11 cellular contexts compared by ENCODE assay signal in the genomic region with DNA sequence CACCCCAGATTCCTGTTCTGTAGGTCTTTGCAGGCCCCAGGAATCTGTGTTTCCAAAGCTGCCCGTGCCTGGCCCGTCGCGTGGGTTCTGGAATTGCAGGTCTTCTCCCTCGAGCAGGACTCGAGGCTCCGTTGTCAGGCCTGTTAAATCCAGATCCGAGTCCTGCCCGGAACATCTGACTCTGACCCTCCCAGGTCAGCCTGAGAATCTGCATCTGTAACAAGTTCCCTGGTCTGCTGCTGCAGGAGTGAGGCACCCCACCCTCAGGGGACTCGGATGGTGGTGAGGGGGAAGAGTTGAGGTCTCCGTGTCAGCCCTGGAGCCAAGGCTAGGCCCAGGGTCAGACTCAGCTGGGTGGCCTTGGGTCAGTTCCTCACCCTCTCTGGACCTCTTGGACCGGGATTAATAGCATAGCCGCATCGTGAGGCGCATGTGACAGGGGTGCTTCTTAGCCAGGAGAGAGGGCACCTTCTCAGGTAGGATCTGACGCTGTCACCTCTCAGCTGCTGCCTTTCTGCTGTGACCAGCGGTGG. TPM values are rescaled to one million over a fixed set of nuclear protein-coding genes. Genes with fewer than 3 reads are reported as not detected.
A peak's percentile ranks its signal among the peaks of the same experiment; 100 is the strongest.
DNase-seq lines count a peak whose midpoint lies in the region; ATAC-seq and TF ChIP-seq lines count a peak whose summit lies in the region.
"Had no signal": no experiment of that assay in that cellular context is flagged by ENCODE, and none has a peak within 500 bp of the region (broad histone marks: within the 10 kb centered on the region; RNA-seq: fewer than 3 reads in every experiment).

No MANE protein-coding gene starts in this region.

- H3K36me3 Mint-ChIP-seq in activated CD4-positive, alpha-beta T cell treated with anti-CD3 and anti-CD28 coated beads, Interleukin-2, amount 10 ng/mL, durations not matched to agents 24 days and 14 days (ENCODE audit: low read depth), result no peaks in the 10 kb centered on the region
- no peaks in the 10 kb centered on the region for H3K36me3 Mint-ChIP-seq in stimulated activated memory B cell treated with anti-CD40 and anti-IgM and Interleukin-4, amounts not matched to agents 10 μg/mL and 1 μg/mL and 100 μg/mL, for 72 hours
- no peaks in the 10 kb centered on the region for H3K36me3 Mint-ChIP-seq in activated T-helper 1 cell treated with anti-CD3 and anti-CD28 coated beads, Interleukin-12 subunit alpha, Interleukin-12 subunit beta, Interleukin-2, Interleukin-4 antibody, amounts not matched to agents 30 ng/mL and 10 ng/mL and 1 ng/mL, durations not matched to agents 14 hours and 24 hours and 36 hours (ENCODE audit: low read depth)

- H2AFZ ChIP-seq in PC-3 (ENCODE audit: low read length), result no peak overlapping the region; the same call in 1 of the 2 replicates

- H3K9ac ChIP-seq in PC-3 (ENCODE audit: low read length), result peak overlapping the region; percentile 34; the same call in 1 of the 2 replicates

- CTCF ChIA-PET in PC-3 (lab: Charles Lee), result no interaction called here

- peaks cover 20% of the 10 kb centered on the region for H3K4me1 Mint-ChIP-seq in activated CD4-positive, alpha-beta T cell treated with anti-CD3 and anti-CD28 coated beads, Interleukin-2, amount 10 ng/mL, durations not matched to agents 24 days and 14 days
- H3K4me1 Mint-ChIP-seq in stimulated activated memory B cell treated with anti-CD40 and anti-IgM and Interleukin-4, amounts not matched to agents 10 μg/mL and 1 μg/mL and 100 μg/mL, for 72 hours, result peaks cover 26% of the 10 kb centered on the region
- peaks cover 10% of the 10 kb centered on the region for H3K4me1 Mint-ChIP-seq in activated T-helper 1 cell treated with anti-CD3 and anti-CD28 coated beads, Interleukin-12 subunit alpha, Interleukin-12 subunit beta, Interleukin-2, Interleukin-4 antibody, amounts not matched to agents 30 ng/mL and 10 ng/mL and 1 ng/mL, durations not matched to agents 14 hours and 24 hours and 36 hours (ENCODE audit: low read depth)

- H3K4me3 ChIP-seq in PC-3 (ENCODE audit: low read length) (no peak overlapping the region), left lung (peak overlapping the region in 1 of 2 donors; percentile 20), aorta (ENCODE audit: low read length in 2 of 2) (no peak overlapping the region)

- H3K9me3 ChIP-seq in PC-3 (ENCODE audit: low read length), result no peaks in the 10 kb centered on the region
- H3K9me3 ChIP-seq in left lung, result no peaks in the 10 kb centered on the region
- H3K9me3 ChIP-seq in aorta (ENCODE audit: control insufficient read depth, low read length), result no peaks in the 10 kb centered on the region

- no peaks in the 10 kb centered on the region for H3K9me2 ChIP-seq in PC-3 (replicated peaks; ENCODE audit: low read length)

- no peak for DNase-seq in activated CD4-positive, alpha-beta T cell treated with anti-CD3 and anti-CD28 coated beads, Interleukin-2, amount 10 ng/mL, durations not matched to agents 24 days and 14 days
- DNase-seq in activated CD4-positive, alpha-beta T cell treated with anti-CD3 and anti-CD28 coated beads for 1 hour, result no peak
- DNase-seq in PC-3 (no peak), left lung (no peak), aorta (no peak)
- no peak for DNase-seq in stimulated activated CD4-positive, alpha-beta T cell treated with anti-CD3 and anti-CD28 coated beads, Interleukin-12 subunit alpha, Interleukin-12 subunit beta, amount 100 ng/mL, for 4 hours
- no peak for DNase-seq in activated T-helper 1 cell treated with anti-CD3 and anti-CD28 coated beads, Interleukin-12 subunit alpha, Interleukin-12 subunit beta, Interleukin-2, Interleukin-4 antibody, amounts not matched to agents 30 ng/mL and 10 ng/mL and 1 ng/mL, durations not matched to agents 14 hours and 24 hours and 36 hours (ENCODE audit: low spot score)

- no peaks in the 10 kb centered on the region for H3K9me3 Mint-ChIP-seq in activated CD4-positive, alpha-beta T cell treated with anti-CD3 and anti-CD28 coated beads, Interleukin-2, amount 10 ng/mL, durations not matched to agents 24 days and 14 days
- no peaks in the 10 kb centered on the region for H3K9me3 Mint-ChIP-seq in stimulated activated memory B cell treated with anti-CD40 and anti-IgM and Interleukin-4, amounts not matched to agents 10 μg/mL and 1 μg/mL and 100 μg/mL, for 72 hours
- peaks cover 4% of the 10 kb centered on the region for H3K9me3 Mint-ChIP-seq in activated T-helper 1 cell treated with anti-CD3 and anti-CD28 coated beads, Interleukin-12 subunit alpha, Interleukin-12 subunit beta, Interleukin-2, Interleukin-4 antibody, amounts not matched to agents 30 ng/mL and 10 ng/mL and 1 ng/mL, durations not matched to agents 14 hours and 24 hours and 36 hours
- H3K9me3 Mint-ChIP-seq: neural crest cell, type B pancreatic cell had no signal

- intact Hi-C loops in activated CD4-positive, alpha-beta T cell treated with anti-CD3 and anti-CD28 coated beads, Interleukin-2, amount 10 ng/mL, durations not matched to agents 24 days and 14 days (cut with micrococcal nuclease), result no loop called here
- intact Hi-C loops in PC-3 (cut with micrococcal nuclease), result no loop called here
- intact Hi-C loops in left lung (cut with DNase I), result no loop called here
- intact Hi-C loops in aorta (cut with DNase I), result no loop called here
- intact Hi-C loops in activated T-helper 1 cell treated with anti-CD3 and anti-CD28 coated beads, Interleukin-12 subunit alpha, Interleukin-12 subunit beta, Interleukin-2, Interleukin-4 antibody, amounts not matched to agents 30 ng/mL and 10 ng/mL and 1 ng/mL, durations not matched to agents 14 hours and 24 hours and 36 hours (cut with micrococcal nuclease), result loop anchor here (2.0 kb wide), 1 partner anchor 74 kb away; no protein-coding TSS in a partner anchor

- TF ChIP-seq CTCF in PC-3 (conservative IDR thresholded peaks at IDR 0.05; ENCODE audit: low read depth, low read length) (no peak), left lung (IDR thresholded peaks at IDR 0.05) (no peak)

- peak overlapping the region; percentile 92 for H3K27ac ChIP-seq in PC-3 (ENCODE audit: low read length)
- H3K27ac ChIP-seq in left lung, result peak overlapping the region in 1 of 2 donors; percentile 70
- no peak overlapping the region for H3K27ac ChIP-seq in aorta (ENCODE audit: low read depth in 1 of 2, low read length in 2 of 2)

- BruUV-seq in PC-3 (replicated peaks; lab: Mats Ljungman, UMichigan), result TSS peak; percentile 41

- H3K4me1 ChIP-seq in PC-3 (ENCODE audit: insufficient read depth, low read length), result peaks cover 27% of the 10 kb centered on the region
- H3K4me1 ChIP-seq in left lung, result peaks cover 0 to 21% of the 10 kb centered on the region in 2 donors
- no peaks in the 10 kb centered on the region for H3K4me1 ChIP-seq in aorta (ENCODE audit: control insufficient read depth in 1 of 2, insufficient read depth in 2 of 2, low read length in 2 of 2)

- H3K4me2 ChIP-seq in PC-3 (ENCODE audit: low read length), result peak overlapping the region; percentile 79

- H3F3A ChIP-seq in PC-3 (ENCODE audit: low read length, unreplicated experiment), result no peaks in the 10 kb centered on the region

- no peaks in the 10 kb centered on the region for H3K27me3 ChIP-seq in PC-3 (ENCODE audit: low read length)
- H3K27me3 ChIP-seq in left lung, result no peaks in the 10 kb centered on the region
- no peaks in the 10 kb centered on the region for H3K27me3 ChIP-seq in aorta (ENCODE audit: control insufficient read depth in 1 of 2, insufficient read depth in 2 of 2, low read length in 1 of 2)

- no peaks in the 10 kb centered on the region for H3K36me3 ChIP-seq in PC-3 (ENCODE audit: low read depth, low read length)
- no peaks in the 10 kb centered on the region for H3K36me3 ChIP-seq in left lung
- no peaks in the 10 kb centered on the region for H3K36me3 ChIP-seq in aorta (ENCODE audit: control insufficient read depth in 1 of 2, insufficient read depth in 2 of 2, low read length in 1 of 2)
- H3K36me3 ChIP-seq: spleen had no signal

- WGBS in aorta, 2 donors, result 90% methylated on average over 17 of the region's 17 CpGs

- H3K27me3 Mint-ChIP-seq in activated CD4-positive, alpha-beta T cell treated with anti-CD3 and anti-CD28 coated beads, Interleukin-2, amount 10 ng/mL, durations not matched to agents 24 days and 14 days, result peaks cover 2% of the 10 kb centered on the region
- peaks cover 18% of the 10 kb centered on the region for H3K27me3 Mint-ChIP-seq in stimulated activated memory B cell treated with anti-CD40 and anti-IgM and Interleukin-4, amounts not matched to agents 10 μg/mL and 1 μg/mL and 100 μg/mL, for 72 hours
- no peaks in the 10 kb centered on the region for H3K27me3 Mint-ChIP-seq in activated T-helper 1 cell treated with anti-CD3 and anti-CD28 coated beads, Interleukin-12 subunit alpha, Interleukin-12 subunit beta, Interleukin-2, Interleukin-4 antibody, amounts not matched to agents 30 ng/mL and 10 ng/mL and 1 ng/mL, durations not matched to agents 14 hours and 24 hours and 36 hours (ENCODE audit: insufficient read depth)
- H3K27me3 Mint-ChIP-seq: type B pancreatic cell had no signal

- POLR2A ChIA-PET in PC-3 (lab: Charles Lee; ENCODE audit: unreplicated experiment), result no interaction called here

- H4K20me1 ChIP-seq in PC-3 (ENCODE audit: low read length), result no peaks in the 10 kb centered on the region

- peak overlapping the region; percentile 60 for H3K4me3 Mint-ChIP-seq in activated CD4-positive, alpha-beta T cell treated with anti-CD3 and anti-CD28 coated beads, Interleukin-2, amount 10 ng/mL, durations not matched to agents 24 days and 14 days
- H3K4me3 Mint-ChIP-seq in stimulated activated memory B cell treated with anti-CD40 and anti-IgM and Interleukin-4, amounts not matched to agents 10 μg/mL and 1 μg/mL and 100 μg/mL, for 72 hours, result peak overlapping the region; percentile 56
- no peak overlapping the region for H3K4me3 Mint-ChIP-seq in activated T-helper 1 cell treated with anti-CD3 and anti-CD28 coated beads, Interleukin-12 subunit alpha, Interleukin-12 subunit beta, Interleukin-2, Interleukin-4 antibody, amounts not matched to agents 30 ng/mL and 10 ng/mL and 1 ng/mL, durations not matched to agents 14 hours and 24 hours and 36 hours
- H3K4me3 Mint-ChIP-seq: neural crest cell, type B pancreatic cell had no signal

- no peaks in the 10 kb centered on the region for H3K79me2 ChIP-seq in PC-3 (ENCODE audit: low read length)

- ATAC-seq in PC-3, result no peak
- peak; percentile 15 for ATAC-seq in left lung
- peak; percentile 3 for ATAC-seq in stimulated activated memory B cell treated with anti-CD40 and anti-IgM and Interleukin-4, amounts not matched to agents 10 μg/mL and 1 μg/mL and 100 μg/mL, for 72 hours
- no peak for ATAC-seq in aorta (ENCODE audit: low FRiP score)

- no peak overlapping the region for H3K27ac Mint-ChIP-seq in activated CD4-positive, alpha-beta T cell treated with anti-CD3 and anti-CD28 coated beads, Interleukin-2, amount 10 ng/mL, durations not matched to agents 24 days and 14 days
- H3K27ac Mint-ChIP-seq in stimulated activated memory B cell treated with anti-CD40 and anti-IgM and Interleukin-4, amounts not matched to agents 10 μg/mL and 1 μg/mL and 100 μg/mL, for 72 hours, result no peak overlapping the region
- no peak overlapping the region for H3K27ac Mint-ChIP-seq in activated T-helper 1 cell treated with anti-CD3 and anti-CD28 coated beads, Interleukin-12 subunit alpha, Interleukin-12 subunit beta, Interleukin-2, Interleukin-4 antibody, amounts not matched to agents 30 ng/mL and 10 ng/mL and 1 ng/mL, durations not matched to agents 14 hours and 24 hours and 36 hours

RNA-seq across cellular contexts. Expression of a gene that starts 8.8 kb away (rescaled TPM):
- total RNA-seq in activated CD4-positive, alpha-beta T cell treated with anti-CD3 and anti-CD28 coated beads, Interleukin-2, amount 10 ng/mL, durations not matched to agents 24 days and 14 days, result 1.9 and 2.0 TPM in 2 replicates
- total RNA-seq in PC-3 (2014; rRNA removed) (12.3 and 13.2 TPM in 2 replicates), left lung (10 to 100 TPM in 1 of 2 donors, 1 to 10 TPM in 1; 9.1 to 12.3 TPM), aorta (1 to 10 TPM in 1 of 2 donors, under 1 TPM in 1; 0.62 to 2.2 TPM)
- polyA plus RNA-seq in aorta, result 1 to 10 TPM; 1.4 to 2.3 TPM
- 1.5 and 2.7 TPM in 2 replicates for total RNA-seq in activated T-helper 1 cell treated with anti-CD3 and anti-CD28 coated beads, Interleukin-12 subunit alpha, Interleukin-12 subunit beta, Interleukin-2, Interleukin-4 antibody, amounts not matched to agents 30 ng/mL and 10 ng/mL and 1 ng/mL, durations not matched to agents 14 hours and 24 hours and 36 hours

RNA-seq across cellular contexts. Expression of a gene that starts 20.6 kb away (rescaled TPM):
- 226 and 237 TPM in 2 replicates for total RNA-seq in activated CD4-positive, alpha-beta T cell treated with anti-CD3 and anti-CD28 coated beads, Interleukin-2, amount 10 ng/mL, durations not matched to agents 24 days and 14 days
- total RNA-seq in PC-3 (2014; rRNA removed) (45.0 and 62.9 TPM in 2 replicates), left lung (10 to 100 TPM; 17.1 to 25.9 TPM), aorta (1 to 10 TPM; 3.9 to 6.9 TPM)
- 1 to 10 TPM; 2.0 to 3.5 TPM for polyA plus RNA-seq in aorta
- 210 and 221 TPM in 2 replicates for total RNA-seq in activated T-helper 1 cell treated with anti-CD3 and anti-CD28 coated beads, Interleukin-12 subunit alpha, Interleukin-12 subunit beta, Interleukin-2, Interleukin-4 antibody, amounts not matched to agents 30 ng/mL and 10 ng/mL and 1 ng/mL, durations not matched to agents 14 hours and 24 hours and 36 hours

RNA-seq across cellular contexts. Expression of a gene that starts 36.3 kb away (rescaled TPM):
- 192 and 194 TPM in 2 replicates for total RNA-seq in activated CD4-positive, alpha-beta T cell treated with anti-CD3 and anti-CD28 coated beads, Interleukin-2, amount 10 ng/mL, durations not matched to agents 24 days and 14 days
- total RNA-seq in PC-3 (2014; rRNA removed) (77.9 and 79.6 TPM in 2 replicates), left lung (100 to 1,000 TPM; 148 to 165 TPM), aorta (100 to 1,000 TPM; 207 to 224 TPM)
- 100 to 1,000 TPM in 1 of 2 donors, 10 to 100 TPM in 1; 47.6 to 273 TPM for polyA plus RNA-seq in aorta
- total RNA-seq in activated T-helper 1 cell treated with anti-CD3 and anti-CD28 coated beads, Interleukin-12 subunit alpha, Interleukin-12 subunit beta, Interleukin-2, Interleukin-4 antibody, amounts not matched to agents 30 ng/mL and 10 ng/mL and 1 ng/mL, durations not matched to agents 14 hours and 24 hours and 36 hours, result 189 and 201 TPM in 2 replicates

Comparison
In these comparisons a context has a peak if more than half of its experiments do, and no peak if none do; other contexts are left out.
1. ATAC-seq: peak in left lung (single experiment) and stimulated activated memory B cell treated with anti-CD40 and anti-IgM and Interleukin-4, amounts not matched to agents 10 μg/mL and 1 μg/mL and 100 μg/mL, for 72 hours (single experiment); none in PC-3 (single experiment) and aorta (single experiment).